16 cellular contexts compared by ENCODE assay signal in genomic region chr1:101728029-101728428, GRCh38.
DNase-seq lines count a peak whose midpoint lies in the region; ATAC-seq and FAIRE-seq lines count a peak whose summit lies in the region.
"Had no signal": no experiment of that assay in that cellular context is flagged by ENCODE, and none has a peak within 500 bp of the region (broad histone marks: within the 10 kb centered on the region; RNA-seq: fewer than 3 reads in every experiment).

No MANE protein-coding gene starts in this region.

- no peak for DNase-seq in GM19239 (ENCODE audit: insufficient read length, low spot score)
- DNase-seq in RPMI8226 = peak; percentile 62
- no peak for DNase-seq in T1000 (lab: John Stamatoyannopoulos, UW)
- DNase-seq in stimulated activated CD4-positive, alpha-beta T cell treated with anti-CD3 and anti-CD28 coated beads, Interleukin-2, amount 100 ng/mL, for 48 hours = no peak
- DNase-seq: adrenal gland; Caco-2; glutamatergic neuron; SHP77 treated with DMSO at 0.1 percent for 48 hours; stimulated activated naive CD4-positive, alpha-beta T cell treated with Interleukin-2 at 50 U/mL for 16 hours; T-helper 17 cell had no signal

- FAIRE-seq in GM19239 (lab: Jason Lieb, UNC) = peak; percentile 26
- FAIRE-seq: G401.6, GM12892 had no signal

- ATAC-seq in GM21529 (IDR thresholded peaks at IDR 0.05; ENCODE audit: unreplicated experiment) (peak; percentile 47), HG03108 (IDR thresholded peaks at IDR 0.05; ENCODE audit: unreplicated experiment) (peak; percentile 53)
- ATAC-seq in activated CD4-positive, CD25-positive, alpha-beta regulatory T cell treated with anti-CD3 and anti-CD28 coated beads, Interleukin-2, amount 50 U/mL, for 24 hours = no peak
- ATAC-seq: T-helper 17 cell, WTC11 had no signal

Comparison
In these comparisons a context has a peak if more than half of its experiments do, and no peak if none do; other contexts are left out.
1. ATAC-seq: peak in GM21529 (single experiment) and HG03108 (single experiment); none in activated CD4-positive, CD25-positive, alpha-beta regulatory T cell treated with anti-CD3 and anti-CD28 coated beads, Interleukin-2, amount 50 U/mL, for 24 hours (0 of 2).